11 cellular contexts compared by ENCODE assay signal in genomic region chr10:95742529-95742884, GRCh38. TPM values are rescaled to one million over a fixed set of nuclear protein-coding genes. Genes with fewer than 3 reads are reported as not detected.
DNase-seq lines count a peak whose midpoint lies in the region; ATAC-seq, FAIRE-seq and TF ChIP-seq lines count a peak whose summit lies in the region.
"Had no signal": no experiment of that assay in that cellular context is flagged by ENCODE, and none has a peak within 500 bp of the region (broad histone marks: within the 10 kb centered on the region; RNA-seq: fewer than 3 reads in every experiment).

No MANE protein-coding gene starts in this region.

- no peak overlapping the region for H3K4me3 Mint-ChIP-seq in glutamatergic neuron (ENCODE audit: unreplicated experiment)
- no peak overlapping the region for H3K4me3 Mint-ChIP-seq in activated CD4-positive, alpha-beta T cell treated with anti-CD3 and anti-CD28 coated beads, Interleukin-2, amount 10 ng/mL, durations not matched to agents 7 days and 5 days

- POLR2A ChIA-PET in activated CD4-positive, alpha-beta T cell treated with anti-CD3 and anti-CD28 coated beads, Interleukin-2, amount 10 ng/mL, durations not matched to agents 7 days and 5 days (lab: Charles Lee) = no interaction called here

- peaks cover 5% of the 10 kb centered on the region for H3K36me3 Mint-ChIP-seq in glutamatergic neuron (ENCODE audit: unreplicated experiment)
- H3K36me3 Mint-ChIP-seq in activated CD4-positive, alpha-beta T cell treated with anti-CD3 and anti-CD28 coated beads, Interleukin-2, amount 10 ng/mL, durations not matched to agents 7 days and 5 days (ENCODE audit: low read depth) = no peaks in the 10 kb centered on the region

- H3K27me3 Mint-ChIP-seq in glutamatergic neuron (ENCODE audit: unreplicated experiment) = no peaks in the 10 kb centered on the region
- H3K27me3 Mint-ChIP-seq in activated CD4-positive, alpha-beta T cell treated with anti-CD3 and anti-CD28 coated beads, Interleukin-2, amount 10 ng/mL, durations not matched to agents 7 days and 5 days = no peaks in the 10 kb centered on the region

- FAIRE-seq in pancreas (lab: Jason Lieb, UNC) = peak; percentile 70
- FAIRE-seq: keratinocyte had no signal

- H3K36me3 ChIP-seq in pancreas = no peaks in the 10 kb centered on the region

- H3K4me1 Mint-ChIP-seq in glutamatergic neuron (ENCODE audit: low read depth, unreplicated experiment) = no peaks in the 10 kb centered on the region
- no peaks in the 10 kb centered on the region for H3K4me1 Mint-ChIP-seq in activated CD4-positive, alpha-beta T cell treated with anti-CD3 and anti-CD28 coated beads, Interleukin-2, amount 10 ng/mL, durations not matched to agents 7 days and 5 days

- ATAC-seq in HG03432 (IDR thresholded peaks at IDR 0.05; ENCODE audit: unreplicated experiment) (peak; percentile 18), pancreas (peak; percentile 85 to 95 (median 92)), GM18519 (IDR thresholded peaks at IDR 0.05; ENCODE audit: low FRiP score, unreplicated experiment) (no peak)

- no peak for TF ChIP-seq CTCF in GM12875 (IDR thresholded peaks at IDR 0.05; ENCODE audit: borderline replicate concordance, insufficient read depth, low read depth, low read length)
- no peak for TF ChIP-seq CTCF in cardiac fibroblast (IDR thresholded peaks at IDR 0.05; ENCODE audit: low read depth, low read length)
- TF ChIP-seq CTCF in pancreas (IDR thresholded peaks at IDR 0.05) = no peak
- no peak for TF ChIP-seq CTCF in glutamatergic neuron (IDR thresholded peaks at IDR 0.05; ENCODE audit: partially characterized antibody, unreplicated experiment)

- CTCF ChIA-PET in activated CD4-positive, alpha-beta T cell treated with anti-CD3 and anti-CD28 coated beads, Interleukin-2, amount 10 ng/mL, durations not matched to agents 7 days and 5 days (lab: Charles Lee) = interaction anchor here (0.8 to 0.9 kb wide), 2 partner anchors 15 to 20 kb away, joined by 3 read pairs; no protein-coding TSS in a partner anchor

- H3K9me3 Mint-ChIP-seq in glutamatergic neuron (ENCODE audit: unreplicated experiment) = no peaks in the 10 kb centered on the region
- no peaks in the 10 kb centered on the region for H3K9me3 Mint-ChIP-seq in activated CD4-positive, alpha-beta T cell treated with anti-CD3 and anti-CD28 coated beads, Interleukin-2, amount 10 ng/mL, durations not matched to agents 7 days and 5 days

- no peaks in the 10 kb centered on the region for H3K27me3 ChIP-seq in pancreas

- DNase-seq in cardiac fibroblast (ENCODE audit: low read depth in 2 of 2) = peak; percentile 71 to 73
- DNase-seq in pancreas = peak in 4 of 6 donors; percentile 53 to 69 (median 59)
- no peak for DNase-seq in glutamatergic neuron
- no peak for DNase-seq in activated CD4-positive, alpha-beta T cell treated with anti-CD3 and anti-CD28 coated beads, Interleukin-2, amount 10 ng/mL, durations not matched to agents 7 days and 5 days
- no peak for DNase-seq in NCI-H526 treated with DMSO at 0.1 percent for 48 hours (lab: John Stamatoyannopoulos, UW)
- DNase-seq: activated naive CD4-positive, alpha-beta T cell had no signal

- H3K4me3 ChIP-seq in GM12875 (ENCODE audit: low read depth, low read length) (peak overlapping the region; percentile 36), cardiac fibroblast (replicated peaks in 1 of 2; ENCODE audit: low read depth in 2 of 2, low read length in 2 of 2) (no peak overlapping the region), pancreas (no peak overlapping the region)

- intact Hi-C loops in pancreas (cut with DNase I) = no loop called here

- peaks cover 0 to 11% (median 0%) of the 10 kb centered on the region in 3 donors for H3K4me1 ChIP-seq in pancreas

- peak overlapping the region in 2 of 4 donors; percentile 17 to 37 for H3K27ac ChIP-seq in pancreas
- H3K27ac ChIP-seq: HL-60 had no signal

- H3K9me3 ChIP-seq in pancreas = no peaks in the 10 kb centered on the region

- WGBS in pancreas, 2 donors = 16% methylated on average over 3 of the region's 3 CpGs

- H3K27ac Mint-ChIP-seq in glutamatergic neuron (ENCODE audit: unreplicated experiment) = no peak overlapping the region
- H3K27ac Mint-ChIP-seq in activated CD4-positive, alpha-beta T cell treated with anti-CD3 and anti-CD28 coated beads, Interleukin-2, amount 10 ng/mL, durations not matched to agents 7 days and 5 days = no peak overlapping the region

RNA-seq across cellular contexts. Expression of gene ENTPD1, which starts 13.5 kb away (rescaled TPM):
- total RNA-seq in pancreas (10 to 100 TPM in 1 of 6 donors, 1 to 10 TPM in 4, under 1 TPM in 1; 0.67 to 10.9 (median 1.6) TPM), glutamatergic neuron (ENCODE audit: unreplicated experiment) (not detected)
- 1 to 10 TPM; 1.8 TPM for polyA plus RNA-seq in pancreas
- total RNA-seq in activated CD4-positive, alpha-beta T cell treated with anti-CD3 and anti-CD28 coated beads, Interleukin-2, amount 10 ng/mL, durations not matched to agents 7 days and 5 days = under 1 TPM in 1 of 2 experiments, not detected in 1; 0.27 TPM

RNA-seq across cellular contexts. Expression of gene TCTN3, which starts 48.8 kb away (rescaled TPM):
- total RNA-seq in pancreas (10 to 100 TPM in 5 of 6 donors, 1 to 10 TPM in 1; 8.9 to 25.5 (median 16.7) TPM), glutamatergic neuron (ENCODE audit: unreplicated experiment) (14.7 TPM)
- polyA plus RNA-seq in pancreas = 10 to 100 TPM in 1 of 2 donors, 1 to 10 TPM in 1; 8.1 to 16.8 TPM
- total RNA-seq in activated CD4-positive, alpha-beta T cell treated with anti-CD3 and anti-CD28 coated beads, Interleukin-2, amount 10 ng/mL, durations not matched to agents 7 days and 5 days = 10 to 100 TPM; 14.3 to 15.6 TPM

Comparison
In these comparisons a context has a peak if more than half of its experiments do, and no peak if none do; other contexts are left out.
1. DNase-seq: peak in cardiac fibroblast (2 of 2) and pancreas (4 of 6); none in glutamatergic neuron (single experiment), activated CD4-positive, alpha-beta T cell treated with anti-CD3 and anti-CD28 coated beads, Interleukin-2, amount 10 ng/mL, durations not matched to agents 7 days and 5 days (single experiment) and NCI-H526 treated with DMSO at 0.1 percent for 48 hours (single experiment).